In genomic region chr3:157088506-157089454, GRCh38 we compare ENCODE assay signal across 8 cellular contexts.
A peak's percentile ranks its signal among the peaks of the same experiment; 100 is the strongest.
DNase-seq lines count a peak whose midpoint lies in the region; ATAC-seq and TF ChIP-seq lines count a peak whose summit lies in the region.

No MANE protein-coding gene starts in this region.

- no peaks in the 10 kb centered on the region for H3K36me3 ChIP-seq in thymus (ENCODE audit: control insufficient read depth, insufficient read depth)

- H3K36me3 Mint-ChIP-seq in activated T-helper 1 cell treated with anti-CD3 and anti-CD28 coated beads, Interleukin-12 subunit alpha, Interleukin-12 subunit beta, Interleukin-2, Interleukin-4 antibody, amounts not matched to agents 30 ng/mL and 10 ng/mL and 1 ng/mL, durations not matched to agents 14 hours and 24 hours and 36 hours (ENCODE audit: low read depth) = peaks cover 5% of the 10 kb centered on the region

- H3K9me3 Mint-ChIP-seq in activated T-helper 1 cell treated with anti-CD3 and anti-CD28 coated beads, Interleukin-12 subunit alpha, Interleukin-12 subunit beta, Interleukin-2, Interleukin-4 antibody, amounts not matched to agents 30 ng/mL and 10 ng/mL and 1 ng/mL, durations not matched to agents 14 hours and 24 hours and 36 hours = peaks cover 4% of the 10 kb centered on the region

- WGBS in thymus = under 1% methylated on average over 61 of the region's 61 CpGs

- peak overlapping the region; percentile 87 for H3K27ac ChIP-seq in thymus (ENCODE audit: low read depth)

- H3K4me3 Mint-ChIP-seq in activated T-helper 1 cell treated with anti-CD3 and anti-CD28 coated beads, Interleukin-12 subunit alpha, Interleukin-12 subunit beta, Interleukin-2, Interleukin-4 antibody, amounts not matched to agents 30 ng/mL and 10 ng/mL and 1 ng/mL, durations not matched to agents 14 hours and 24 hours and 36 hours = peak overlapping the region; percentile 70

- H3K9me3 ChIP-seq in thymus (ENCODE audit: control insufficient read depth) = no peaks in the 10 kb centered on the region

- H3K27me3 ChIP-seq in thymus (ENCODE audit: control insufficient read depth, insufficient read depth) = no peaks in the 10 kb centered on the region

- H3K4me3 ChIP-seq in LNCaP clone FGC (ENCODE audit: low read depth, low read length) = peak overlapping the region; percentile 65
- H3K4me3 ChIP-seq in thymus (ENCODE audit: low read length) = peak overlapping the region; percentile 57

- DNase-seq in Daoy (ENCODE audit: low read depth) (peak; percentile 98), LNCaP clone FGC (ENCODE audit: low read depth) (peak; percentile 84), foreskin melanocyte (peak; percentile 88), omental fat pad (ENCODE audit: low spot score) (peak; percentile 83), hippocampal formation (lab: John Stamatoyannopoulos, UW) (no peak)
- DNase-seq in activated T-helper 1 cell treated with anti-CD3 and anti-CD28 coated beads, Interleukin-12 subunit alpha, Interleukin-12 subunit beta, Interleukin-2, Interleukin-4 antibody, amounts not matched to agents 30 ng/mL and 10 ng/mL and 1 ng/mL, durations not matched to agents 14 hours and 24 hours and 36 hours (ENCODE audit: low spot score) = peak; percentile 93

- peaks cover 15% of the 10 kb centered on the region for H3K4me1 ChIP-seq in thymus (ENCODE audit: control insufficient read depth, insufficient read depth, low read length)

- peak; percentile 30 for TF ChIP-seq CTCF in LNCaP clone FGC (IDR thresholded peaks at IDR 0.05; ENCODE audit: control insufficient read depth, extremely low read depth, insufficient read depth)
- no peak for TF ChIP-seq CTCF in omental fat pad (IDR thresholded peaks at IDR 0.05)

- H3K27ac Mint-ChIP-seq in activated T-helper 1 cell treated with anti-CD3 and anti-CD28 coated beads, Interleukin-12 subunit alpha, Interleukin-12 subunit beta, Interleukin-2, Interleukin-4 antibody, amounts not matched to agents 30 ng/mL and 10 ng/mL and 1 ng/mL, durations not matched to agents 14 hours and 24 hours and 36 hours = peak overlapping the region; percentile 93

- ATAC-seq in GM21825 (IDR thresholded peaks at IDR 0.05; ENCODE audit: unreplicated experiment) = peak; percentile 76
- ATAC-seq in omental fat pad (ENCODE audit: low FRiP score) = peak; percentile 90

- H3K4me1 Mint-ChIP-seq in activated T-helper 1 cell treated with anti-CD3 and anti-CD28 coated beads, Interleukin-12 subunit alpha, Interleukin-12 subunit beta, Interleukin-2, Interleukin-4 antibody, amounts not matched to agents 30 ng/mL and 10 ng/mL and 1 ng/mL, durations not matched to agents 14 hours and 24 hours and 36 hours (ENCODE audit: low read depth) = peaks cover 76% of the 10 kb centered on the region

- intact Hi-C loops in activated T-helper 1 cell treated with anti-CD3 and anti-CD28 coated beads, Interleukin-12 subunit alpha, Interleukin-12 subunit beta, Interleukin-2, Interleukin-4 antibody, amounts not matched to agents 30 ng/mL and 10 ng/mL and 1 ng/mL, durations not matched to agents 14 hours and 24 hours and 36 hours (cut with micrococcal nuclease) = loop anchor here (1.0 to 2.0 kb wide), 12 partner anchors 15 to 1234 kb away; partner anchors contain the start of genes CCNL1, SLC33A1, SSR3 and TIPARP

- H3K27me3 Mint-ChIP-seq in activated T-helper 1 cell treated with anti-CD3 and anti-CD28 coated beads, Interleukin-12 subunit alpha, Interleukin-12 subunit beta, Interleukin-2, Interleukin-4 antibody, amounts not matched to agents 30 ng/mL and 10 ng/mL and 1 ng/mL, durations not matched to agents 14 hours and 24 hours and 36 hours (ENCODE audit: insufficient read depth) = no peaks in the 10 kb centered on the region

Comparison
In these comparisons a context has a peak if more than half of its experiments do, and no peak if none do; other contexts are left out.
1. DNase-seq: peak in Daoy (single experiment), LNCaP clone FGC (single experiment), activated T-helper 1 cell treated with anti-CD3 and anti-CD28 coated beads, Interleukin-12 subunit alpha, Interleukin-12 subunit beta, Interleukin-2, Interleukin-4 antibody, amounts not matched to agents 30 ng/mL and 10 ng/mL and 1 ng/mL, durations not matched to agents 14 hours and 24 hours and 36 hours (single experiment), foreskin melanocyte (single experiment) and omental fat pad (single experiment); none in hippocampal formation (0 of 2).